9 cellular contexts compared by ENCODE assay signal in the genomic region with DNA sequence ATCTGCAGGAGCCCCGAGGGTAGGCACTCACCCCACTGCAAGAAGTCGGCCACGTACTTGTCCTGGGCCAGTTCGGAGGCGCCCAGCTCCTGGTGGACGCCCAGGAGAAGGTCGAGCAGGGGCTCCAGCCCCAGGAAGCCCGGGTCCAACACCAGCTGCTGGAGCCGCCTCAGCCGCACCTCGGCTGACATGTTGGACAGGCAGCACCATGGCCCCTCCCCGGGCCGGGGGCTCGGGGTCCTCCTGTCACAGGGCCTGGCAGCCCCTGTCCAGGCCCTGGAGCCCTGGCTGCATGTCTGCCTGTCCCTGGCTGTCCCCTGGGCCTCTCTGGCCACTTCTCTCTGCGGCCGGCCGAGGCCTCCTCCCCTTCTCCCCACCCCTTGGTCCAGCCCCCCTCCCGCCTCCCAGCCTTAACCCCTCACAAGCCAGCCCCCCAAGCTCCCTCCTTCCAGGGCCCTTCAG. TPM values are rescaled to one million over a fixed set of nuclear protein-coding genes. Genes with fewer than 3 reads are reported as not detected.
DNase-seq lines count a peak whose midpoint lies in the region; ATAC-seq and TF ChIP-seq lines count a peak whose summit lies in the region.
"Had no signal": no experiment of that assay in that cellular context is flagged by ENCODE, and none has a peak within 500 bp of the region (broad histone marks: within the 10 kb centered on the region; RNA-seq: fewer than 3 reads in every experiment).

A gene with protein sequence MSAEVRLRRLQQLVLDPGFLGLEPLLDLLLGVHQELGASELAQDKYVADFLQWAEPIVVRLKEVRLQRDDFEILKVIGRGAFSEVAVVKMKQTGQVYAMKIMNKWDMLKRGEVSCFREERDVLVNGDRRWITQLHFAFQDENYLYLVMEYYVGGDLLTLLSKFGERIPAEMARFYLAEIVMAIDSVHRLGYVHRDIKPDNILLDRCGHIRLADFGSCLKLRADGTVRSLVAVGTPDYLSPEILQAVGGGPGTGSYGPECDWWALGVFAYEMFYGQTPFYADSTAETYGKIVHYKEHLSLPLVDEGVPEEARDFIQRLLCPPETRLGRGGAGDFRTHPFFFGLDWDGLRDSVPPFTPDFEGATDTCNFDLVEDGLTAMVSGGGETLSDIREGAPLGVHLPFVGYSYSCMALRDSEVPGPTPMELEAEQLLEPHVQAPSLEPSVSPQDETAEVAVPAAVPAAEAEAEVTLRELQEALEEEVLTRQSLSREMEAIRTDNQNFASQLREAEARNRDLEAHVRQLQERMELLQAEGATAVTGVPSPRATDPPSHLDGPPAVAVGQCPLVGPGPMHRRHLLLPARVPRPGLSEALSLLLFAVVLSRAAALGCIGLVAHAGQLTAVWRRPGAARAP (minus strand): TSS at position 329 of the 462 bp plus-strand sequence. CDS start 138 bp downstream, at position 191.

- no peak within 1 kb of the TSS for H3K4me3 Mint-ChIP-seq in activated T-helper 1 cell treated with anti-CD3 and anti-CD28 coated beads, Interleukin-12 subunit alpha, Interleukin-12 subunit beta, Interleukin-2, Interleukin-4 antibody, amounts not matched to agents 30 ng/mL and 10 ng/mL and 1 ng/mL, durations not matched to agents 14 hours and 24 hours and 36 hours

- H3K4me1 Mint-ChIP-seq in activated T-helper 1 cell treated with anti-CD3 and anti-CD28 coated beads, Interleukin-12 subunit alpha, Interleukin-12 subunit beta, Interleukin-2, Interleukin-4 antibody, amounts not matched to agents 30 ng/mL and 10 ng/mL and 1 ng/mL, durations not matched to agents 14 hours and 24 hours and 36 hours (ENCODE audit: low read depth), result peaks cover 16% of the 10 kb centered on the region

- peak; percentile 46 to 86 (median 77) for ATAC-seq in heart right ventricle
- no peak for ATAC-seq in GM19023 (IDR thresholded peaks at IDR 0.05; ENCODE audit: unreplicated experiment)

- H3K36me3 Mint-ChIP-seq in activated T-helper 1 cell treated with anti-CD3 and anti-CD28 coated beads, Interleukin-12 subunit alpha, Interleukin-12 subunit beta, Interleukin-2, Interleukin-4 antibody, amounts not matched to agents 30 ng/mL and 10 ng/mL and 1 ng/mL, durations not matched to agents 14 hours and 24 hours and 36 hours (ENCODE audit: low read depth), result peaks cover 15% of the 10 kb centered on the region

- H3K9me3 Mint-ChIP-seq in activated T-helper 1 cell treated with anti-CD3 and anti-CD28 coated beads, Interleukin-12 subunit alpha, Interleukin-12 subunit beta, Interleukin-2, Interleukin-4 antibody, amounts not matched to agents 30 ng/mL and 10 ng/mL and 1 ng/mL, durations not matched to agents 14 hours and 24 hours and 36 hours, result no peaks in the 10 kb centered on the region

- intact Hi-C loops in activated T-helper 1 cell treated with anti-CD3 and anti-CD28 coated beads, Interleukin-12 subunit alpha, Interleukin-12 subunit beta, Interleukin-2, Interleukin-4 antibody, amounts not matched to agents 30 ng/mL and 10 ng/mL and 1 ng/mL, durations not matched to agents 14 hours and 24 hours and 36 hours (cut with micrococcal nuclease), result no loop called here
- intact Hi-C loops in heart right ventricle (cut with DNase I) (no loop called here), sigmoid colon (cut with DNase I) (loop anchor here (10.0 kb wide), 1 partner anchor 277 kb away; a partner anchor contains a TSS)

- H3K4me3 ChIP-seq in heart right ventricle (peak within 1 kb of the TSS; percentile 49 to 87 (median 69)), sigmoid colon (peak within 1 kb of the TSS; percentile 77 to 94 (median 88))

- TF ChIP-seq EP300 in sigmoid colon (IDR thresholded peaks at IDR 0.05), result no peak

- H3K9me3 ChIP-seq in heart right ventricle (no peaks in the 10 kb centered on the region), sigmoid colon (no peaks in the 10 kb centered on the region)

- DNase-seq in GM03348 (ENCODE audit: low spot score) (peak; percentile 78), heart right ventricle (peak; percentile 73 to 76), sigmoid colon (peak; percentile 84), GM13976 (ENCODE audit: low spot score) (no peak), DMS153 treated with DMSO at 0.1 percent for 48 hours (lab: John Stamatoyannopoulos, UW; ENCODE audit: unreplicated experiment) (no peak), NCI-H510A treated with DMSO at 0.1 percent for 48 hours (lab: John Stamatoyannopoulos, UW) (no peak)
- no peak for DNase-seq in activated T-helper 1 cell treated with anti-CD3 and anti-CD28 coated beads, Interleukin-12 subunit alpha, Interleukin-12 subunit beta, Interleukin-2, Interleukin-4 antibody, amounts not matched to agents 30 ng/mL and 10 ng/mL and 1 ng/mL, durations not matched to agents 14 hours and 24 hours and 36 hours (ENCODE audit: low spot score)

- peaks cover 0 to 50% (median 29%) of the 10 kb centered on the region in 9 donors for H3K36me3 ChIP-seq in heart right ventricle
- peaks cover 5 to 38% (median 33%) of the 10 kb centered on the region in 4 donors for H3K36me3 ChIP-seq in sigmoid colon

- H3K27me3 Mint-ChIP-seq in activated T-helper 1 cell treated with anti-CD3 and anti-CD28 coated beads, Interleukin-12 subunit alpha, Interleukin-12 subunit beta, Interleukin-2, Interleukin-4 antibody, amounts not matched to agents 30 ng/mL and 10 ng/mL and 1 ng/mL, durations not matched to agents 14 hours and 24 hours and 36 hours (ENCODE audit: insufficient read depth), result peaks cover 18% of the 10 kb centered on the region

- 12 to 13% methylated on average over 17 to 18 of the region's 18 CpGs for WGBS in heart right ventricle, 2 donors
- 42 to 44% methylated on average over 18 of the region's 18 CpGs for WGBS in sigmoid colon, 2 donors

- no peak within 1 kb of the TSS for H3K27ac Mint-ChIP-seq in activated T-helper 1 cell treated with anti-CD3 and anti-CD28 coated beads, Interleukin-12 subunit alpha, Interleukin-12 subunit beta, Interleukin-2, Interleukin-4 antibody, amounts not matched to agents 30 ng/mL and 10 ng/mL and 1 ng/mL, durations not matched to agents 14 hours and 24 hours and 36 hours

- peaks cover 26 to 77% (median 56%) of the 10 kb centered on the region in 9 donors for H3K4me1 ChIP-seq in heart right ventricle
- H3K4me1 ChIP-seq in sigmoid colon, result peaks cover 0 to 75% (median 65%) of the 10 kb centered on the region in 4 donors

- H3K27me3 ChIP-seq in heart right ventricle (peaks cover 0 to 100% (median 0%) of the 10 kb centered on the region in 7 donors), sigmoid colon (no peaks in the 10 kb centered on the region)
- H3K27me3 ChIP-seq: foreskin keratinocyte had no signal

- H3K27ac ChIP-seq in heart right ventricle, result peak within 1 kb of the TSS; percentile 79 to 96 (median 91)
- H3K27ac ChIP-seq in sigmoid colon, result peak within 1 kb of the TSS; percentile 96 to 98 (median 98)
- H3K27ac ChIP-seq: foreskin keratinocyte had no signal

- in situ Hi-C loops in GM13976 (cut with MboI; ENCODE audit: low sequenced_read_pairs, unreplicated experiment), result no loop called here

- peak; percentile 48 to 66 for TF ChIP-seq POLR2A in sigmoid colon (IDR thresholded peaks at IDR 0.05)

- TF ChIP-seq CTCF in heart right ventricle (IDR thresholded peaks at IDR 0.05) (no peak), sigmoid colon (IDR thresholded peaks at IDR 0.05) (no peak), GM13976 (IDR thresholded peaks at IDR 0.05; ENCODE audit: borderline replicate concordance, control extremely low read depth, extremely low read depth, insufficient read depth, missing control alignments) (no peak)

RNA-seq across cellular contexts. Expression of the gene that starts here (rescaled TPM):
- 22.8 and 23.9 TPM in 2 replicates for total RNA-seq in activated T-helper 1 cell treated with anti-CD3 and anti-CD28 coated beads, Interleukin-12 subunit alpha, Interleukin-12 subunit beta, Interleukin-2, Interleukin-4 antibody, amounts not matched to agents 30 ng/mL and 10 ng/mL and 1 ng/mL, durations not matched to agents 14 hours and 24 hours and 36 hours
- 100 to 1,000 TPM; 220 to 377 (median 296) TPM for total RNA-seq in heart right ventricle
- polyA plus RNA-seq in heart right ventricle, result 100 to 1,000 TPM; 377 to 439 TPM
- total RNA-seq in sigmoid colon, result 100 to 1,000 TPM in 3 of 4 donors, 10 to 100 TPM in 1; 62.2 to 219 (median 168) TPM
- polyA plus RNA-seq in sigmoid colon, result 10 to 100 TPM in 1 of 3 donors, 1 to 10 TPM in 2; 7.2 to 43.0 (median 8.8) TPM

Comparison
In these comparisons a context has a peak if more than half of its experiments do, and no peak if none do; other contexts are left out.
1. RNA of the gene that starts here (polyA plus RNA-seq): 377 to 439 TPM in heart right ventricle; 7.2 to 43.0 TPM in sigmoid colon; every median in the first group is over 4 times any median in the second.
2. DNase-seq: peak in GM03348 (single experiment), heart right ventricle (2 of 2) and sigmoid colon (single experiment); none in activated T-helper 1 cell treated with anti-CD3 and anti-CD28 coated beads, Interleukin-12 subunit alpha, Interleukin-12 subunit beta, Interleukin-2, Interleukin-4 antibody, amounts not matched to agents 30 ng/mL and 10 ng/mL and 1 ng/mL, durations not matched to agents 14 hours and 24 hours and 36 hours (single experiment), GM13976 (single experiment), DMS153 treated with DMSO at 0.1 percent for 48 hours (single experiment) and NCI-H510A treated with DMSO at 0.1 percent for 48 hours (single experiment).